In the genomic region with DNA sequence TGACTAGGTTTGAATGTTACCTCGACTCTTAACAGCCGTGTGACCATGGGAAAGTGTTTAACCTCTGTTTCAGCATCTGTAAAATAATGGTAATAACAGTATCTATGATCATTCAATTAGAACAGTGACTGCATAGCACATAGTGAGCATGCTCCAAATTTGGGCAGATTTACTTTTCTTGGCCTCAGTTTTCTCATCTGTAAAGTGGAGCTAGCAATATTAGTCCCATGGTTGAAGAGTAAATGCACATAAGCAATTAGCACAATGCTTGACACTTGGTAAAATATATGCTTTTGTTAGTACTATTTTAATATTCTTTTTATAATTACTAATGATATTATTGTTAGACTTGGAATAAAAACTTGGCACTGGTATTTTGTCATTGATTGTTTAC, we compare ENCODE assay signal across 20 cellular contexts.
"Had no signal": no experiment of that assay in that cellular context is flagged by ENCODE, and none has a peak within 500 bp of the region (broad histone marks: within the 10 kb centered on the region; RNA-seq: fewer than 3 reads in every experiment).

No MANE protein-coding gene starts in this region.

- H3K9me3 ChIP-seq: left ventricle myocardium inferior, neutrophil, psoas muscle, stomach, testis, thyroid gland, upper lobe of right lung had no signal

- H3K79me2 ChIP-seq: hepatocyte, parathyroid adenoma had no signal

- H3K4me3 ChIP-seq: hepatocyte, lung, neural progenitor cell, psoas muscle, smooth muscle cell, stomach, thyroid gland, upper lobe of right lung had no signal

- H3K9me3 Mint-ChIP-seq: naive B cell; natural killer cell; stimulated activated naive B cell treated with anti-CD40 and anti-IgM and Interleukin-4, amounts not matched to agents 10 μg/mL and 1 μg/mL and 100 μg/mL, for 72 hours had no signal

- ATAC-seq: stimulated activated naive CD8-positive, alpha-beta T cell treated with anti-CD3 and anti-CD28 coated beads, Interleukin-15, Interleukin-2, amounts not matched to agents 100 U/mL and 50 U/mL, for 24 hours had no signal

- H3K4me1 ChIP-seq: parathyroid adenoma, psoas muscle, testis, thyroid gland, upper lobe of right lung had no signal

- H3K4me1 Mint-ChIP-seq: naive B cell; natural killer cell; stimulated activated naive B cell treated with anti-CD40 and anti-IgM and Interleukin-4, amounts not matched to agents 10 μg/mL and 1 μg/mL and 100 μg/mL, for 72 hours had no signal

- H3K36me3 ChIP-seq: left ventricle myocardium inferior, neural progenitor cell, neutrophil, stomach, thyroid gland, upper lobe of right lung had no signal

- H3K36me3 Mint-ChIP-seq: mesothelial cell of epicardium; naive B cell; natural killer cell; stimulated activated naive B cell treated with anti-CD40 and anti-IgM and Interleukin-4, amounts not matched to agents 10 μg/mL and 1 μg/mL and 100 μg/mL, for 72 hours had no signal

- H3K27me3 Mint-ChIP-seq: naive B cell; stimulated activated naive B cell treated with anti-CD40 and anti-IgM and Interleukin-4, amounts not matched to agents 10 μg/mL and 1 μg/mL and 100 μg/mL, for 72 hours had no signal

- FAIRE-seq: urothelium cell line had no signal

- H3K4me3 Mint-ChIP-seq: mesothelial cell of epicardium; naive B cell; natural killer cell; neural progenitor cell; stimulated activated naive B cell treated with anti-CD40 and anti-IgM and Interleukin-4, amounts not matched to agents 10 μg/mL and 1 μg/mL and 100 μg/mL, for 72 hours had no signal

- H3K4me2 ChIP-seq: hepatocyte, neural progenitor cell had no signal

- H3K9ac ChIP-seq: neural progenitor cell, parathyroid adenoma had no signal

- H2AFZ ChIP-seq: hepatocyte, neural progenitor cell, parathyroid adenoma had no signal

- H3K27me3 ChIP-seq: hepatocyte, neural progenitor cell, neutrophil, stomach, testis, thyroid gland, upper lobe of right lung had no signal

- H3K27ac Mint-ChIP-seq: naive B cell; natural killer cell; neural progenitor cell; stimulated activated naive B cell treated with anti-CD40 and anti-IgM and Interleukin-4, amounts not matched to agents 10 μg/mL and 1 μg/mL and 100 μg/mL, for 72 hours had no signal

- DNase-seq: left ventricle myocardium inferior; natural killer cell; psoas muscle; stimulated activated CD4-positive, alpha-beta T cell treated with anti-CD3 and anti-CD28 coated beads, Interleukin-1b, Interleukin-23, amount 100 ng/mL, for 48 hours; stimulated activated CD4-positive, alpha-beta T cell treated with anti-CD3 and anti-CD28 coated beads, Interleukin-4, amount 100 ng/mL, for 1 hour; stimulated activated naive B cell treated with anti-CD40 and anti-IgM and Interleukin-4, amounts not matched to agents 10 μg/mL and 1 μg/mL and 100 μg/mL, for 72 hours; stimulated activated naive CD8-positive, alpha-beta T cell treated with anti-CD3 and anti-CD28 coated beads, Interleukin-15, Interleukin-2, amounts not matched to agents 100 U/mL and 50 U/mL, for 24 hours; upper lobe of right lung had no signal

- H3K27ac ChIP-seq: hepatocyte, left ventricle myocardium inferior, neural progenitor cell, neutrophil, parathyroid adenoma, psoas muscle, stomach, testis, thyroid gland, upper lobe of right lung had no signal
